9 cellular contexts compared by ENCODE assay signal in the genomic region with DNA sequence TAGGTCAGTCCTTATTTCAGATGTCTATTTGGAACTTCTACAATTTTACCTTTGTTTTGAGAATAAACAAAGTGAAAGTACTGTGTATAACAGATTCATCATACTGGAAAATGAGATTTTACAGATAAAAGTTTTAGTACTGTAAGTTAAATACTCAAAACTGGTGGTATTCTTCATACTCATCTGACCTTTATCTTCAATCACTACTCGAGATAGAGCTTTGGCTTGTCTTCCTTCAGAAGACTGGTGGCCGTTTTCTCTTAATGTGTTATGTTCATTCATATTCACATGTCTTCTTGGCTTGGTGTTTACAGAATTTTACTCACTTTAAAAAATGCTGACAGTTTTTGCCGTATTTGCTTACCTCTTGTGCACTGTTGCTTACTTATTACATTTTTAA. TPM values are rescaled to one million over a fixed set of nuclear protein-coding genes. Genes with fewer than 3 reads are reported as not detected.
DNase-seq lines count a peak whose midpoint lies in the region; ATAC-seq and TF ChIP-seq lines count a peak whose summit lies in the region.
"Had no signal": no experiment of that assay in that cellular context is flagged by ENCODE, and none has a peak within 500 bp of the region (broad histone marks: within the 10 kb centered on the region; RNA-seq: fewer than 3 reads in every experiment).

No MANE protein-coding gene starts in this region.

- H3F3A ChIP-seq in neural cell (ENCODE audit: insufficient read depth, low read length, poor library complexity, severe bottlenecking) = no peaks in the 10 kb centered on the region

- H3K36me3 ChIP-seq in CD4-positive, alpha-beta memory T cell (ENCODE audit: insufficient read depth, low read length) = no peaks in the 10 kb centered on the region
- H3K36me3 ChIP-seq in KMS-11 (ENCODE audit: insufficient read depth) (no peaks in the 10 kb centered on the region), neural cell (ENCODE audit: insufficient read depth, low read length) (no peaks in the 10 kb centered on the region)

- H3K79me2 ChIP-seq in KMS-11 (ENCODE audit: insufficient read depth, low read depth) (peaks cover 45% of the 10 kb centered on the region), neural cell (replicated peaks; ENCODE audit: insufficient read depth, low read length) (peaks cover 49% of the 10 kb centered on the region)

- no peaks in the 10 kb centered on the region for H3K27me3 ChIP-seq in CD4-positive, alpha-beta memory T cell (ENCODE audit: insufficient read depth, low read length)
- H3K27me3 ChIP-seq in KMS-11 (ENCODE audit: insufficient read depth, low read depth) (no peaks in the 10 kb centered on the region), neural cell (ENCODE audit: insufficient read depth, low read depth, low read length) (no peaks in the 10 kb centered on the region)

- H3K27ac Mint-ChIP-seq in CD4-positive, alpha-beta memory T cell = peak overlapping the region in 6 of 7 donors; percentile 6 to 96 (median 71)
- peak overlapping the region; percentile 95 for H3K27ac Mint-ChIP-seq in central memory CD8-positive, alpha-beta T cell (ENCODE audit: low read depth)

- TF ChIP-seq EP300 in neural cell (conservative IDR thresholded peaks at IDR 0.05; ENCODE audit: poor library complexity, severe bottlenecking) = no peak

- ATAC-seq in central memory CD8-positive, alpha-beta T cell (replicated peaks; ENCODE audit: extremely low read depth, poor library complexity, severe bottlenecking) = no peak

- peaks cover 1 to 6% of the 10 kb centered on the region in 2 donors for H3K36me3 Mint-ChIP-seq in CD4-positive, alpha-beta memory T cell
- H3K36me3 Mint-ChIP-seq in central memory CD8-positive, alpha-beta T cell (ENCODE audit: insufficient read depth) = peaks cover 9% of the 10 kb centered on the region

- peak overlapping the region; percentile 96 to 100 (median 98) for H3K4me3 Mint-ChIP-seq in CD4-positive, alpha-beta memory T cell
- H3K4me3 Mint-ChIP-seq in central memory CD8-positive, alpha-beta T cell = peak overlapping the region; percentile 96

- TF ChIP-seq RAD21 in neural cell (conservative IDR thresholded peaks at IDR 0.05) = no peak

- H3K4me1 Mint-ChIP-seq in CD4-positive, alpha-beta memory T cell = peaks cover 37 to 49% (median 43%) of the 10 kb centered on the region in 4 donors
- peaks cover 48% of the 10 kb centered on the region for H3K4me1 Mint-ChIP-seq in central memory CD8-positive, alpha-beta T cell

- H3K9me3 ChIP-seq in CD4-positive, alpha-beta memory T cell (ENCODE audit: control insufficient read depth in 1 of 2, low read length in 2 of 2) = no peaks in the 10 kb centered on the region
- no peaks in the 10 kb centered on the region for H3K9me3 ChIP-seq in neural cell (ENCODE audit: low read length)

- TF ChIP-seq CTCF in KMS-11 (conservative IDR thresholded peaks at IDR 0.05; ENCODE audit: low read depth, low read length) (no peak), neural cell (IDR thresholded peaks at IDR 0.05; ENCODE audit: poor library complexity, severe bottlenecking) (no peak), GM20000 (IDR thresholded peaks at IDR 0.05; ENCODE audit: extremely low read depth, missing control alignments) (no peak)

- H3K4me3 ChIP-seq in CD4-positive, alpha-beta memory T cell (ENCODE audit: low read length in 2 of 2) = no peak overlapping the region
- H3K4me3 ChIP-seq in KMS-11 (IDR thresholded peaks at IDR 0.05; ENCODE audit: insufficient read depth, low read depth, low read length) (no peak overlapping the region), neural cell (ENCODE audit: low read length) (peak overlapping the region; percentile 88)

- H3K4me2 ChIP-seq in KMS-11 = peak overlapping the region; percentile 71
- H3K4me2 ChIP-seq in neural cell (ENCODE audit: low read length) = peak overlapping the region; percentile 95

- intact Hi-C loops in CD4-positive, alpha-beta memory T cell (cut with micrococcal nuclease) = no loop called here

- H3K4me1 ChIP-seq in CD4-positive, alpha-beta memory T cell (ENCODE audit: insufficient read depth, low read length) = peaks cover 44% of the 10 kb centered on the region
- H3K4me1 ChIP-seq in KMS-11 (ENCODE audit: low read depth, poor library complexity, severe bottlenecking) = peaks cover 25% of the 10 kb centered on the region

- POLR2A ChIA-PET in CD4-positive, alpha-beta memory T cell (lab: Charles Lee; ENCODE audit: partially characterized antibody) = no interaction called here

- no peaks in the 10 kb centered on the region for H3K9me2 ChIP-seq in neural cell (ENCODE audit: insufficient read depth, low read length)

- CTCF ChIA-PET in CD4-positive, alpha-beta memory T cell (lab: Charles Lee; ENCODE audit: partially characterized antibody) = no interaction called here

- no peak overlapping the region for H3K27ac ChIP-seq in CD4-positive, alpha-beta memory T cell (ENCODE audit: low read depth, low read length)
- H3K27ac ChIP-seq in KMS-11 (no peak overlapping the region), neural cell (ENCODE audit: low read length) (no peak overlapping the region)

- H2AFZ ChIP-seq in KMS-11 (ENCODE audit: low read depth) (no peak overlapping the region), neural cell (ENCODE audit: low read depth, low read length) (no peak overlapping the region)

- no peaks in the 10 kb centered on the region for H3K9me3 Mint-ChIP-seq in CD4-positive, alpha-beta memory T cell
- H3K9me3 Mint-ChIP-seq in central memory CD8-positive, alpha-beta T cell = no peaks in the 10 kb centered on the region

- DNase-seq in CD4-positive, alpha-beta memory T cell = no peak
- no peak for DNase-seq in central memory CD8-positive, alpha-beta T cell (ENCODE audit: low spot score in 2 of 2)
- no peak for DNase-seq in NCI-H2227 (lab: John Stamatoyannopoulos, UW; ENCODE audit: unreplicated experiment)
- DNase-seq in NCI-H1694 (lab: John Stamatoyannopoulos, UW) = no peak
- no peak for DNase-seq in DMS153 treated with DMSO at 0.1 percent for 48 hours (lab: John Stamatoyannopoulos, UW; ENCODE audit: unreplicated experiment)
- DNase-seq in GM20000 (ENCODE audit: low spot score) = no peak
- DNase-seq: NCI-H1092 treated with DMSO at 0.1 percent for 48 hours had no signal

- no peak overlapping the region for H3K9ac ChIP-seq in KMS-11
- no peak overlapping the region for H3K9ac ChIP-seq in neural cell (ENCODE audit: low read length)

- no peaks in the 10 kb centered on the region for H4K20me1 ChIP-seq in KMS-11 (ENCODE audit: insufficient read depth)
- H4K20me1 ChIP-seq in neural cell (ENCODE audit: insufficient read depth) = no peaks in the 10 kb centered on the region

- no peaks in the 10 kb centered on the region for H3K27me3 Mint-ChIP-seq in CD4-positive, alpha-beta memory T cell
- H3K27me3 Mint-ChIP-seq in central memory CD8-positive, alpha-beta T cell = no peaks in the 10 kb centered on the region

TF ChIP-seq in neural cell, 6 proteins besides CTCF, POLR2A, EP300 and RAD21:
- TF ChIP-seq POLR2AphosphoS5 (IDR thresholded peaks at IDR 0.05) (no peak), MXI1 (conservative IDR thresholded peaks at IDR 0.05; ENCODE audit: poor library complexity, severe bottlenecking) (no peak), TAF1 (IDR thresholded peaks at IDR 0.05; ENCODE audit: low read depth) (no peak), EZH2 (IDR thresholded peaks at IDR 0.05; ENCODE audit: borderline replicate concordance, insufficient read depth, low read length, poor library complexity, severe bottlenecking) (no peak), SMC3 (conservative IDR thresholded peaks at IDR 0.05; ENCODE audit: poor library complexity) (no peak)
- TF ChIP-seq, protein P1, sequence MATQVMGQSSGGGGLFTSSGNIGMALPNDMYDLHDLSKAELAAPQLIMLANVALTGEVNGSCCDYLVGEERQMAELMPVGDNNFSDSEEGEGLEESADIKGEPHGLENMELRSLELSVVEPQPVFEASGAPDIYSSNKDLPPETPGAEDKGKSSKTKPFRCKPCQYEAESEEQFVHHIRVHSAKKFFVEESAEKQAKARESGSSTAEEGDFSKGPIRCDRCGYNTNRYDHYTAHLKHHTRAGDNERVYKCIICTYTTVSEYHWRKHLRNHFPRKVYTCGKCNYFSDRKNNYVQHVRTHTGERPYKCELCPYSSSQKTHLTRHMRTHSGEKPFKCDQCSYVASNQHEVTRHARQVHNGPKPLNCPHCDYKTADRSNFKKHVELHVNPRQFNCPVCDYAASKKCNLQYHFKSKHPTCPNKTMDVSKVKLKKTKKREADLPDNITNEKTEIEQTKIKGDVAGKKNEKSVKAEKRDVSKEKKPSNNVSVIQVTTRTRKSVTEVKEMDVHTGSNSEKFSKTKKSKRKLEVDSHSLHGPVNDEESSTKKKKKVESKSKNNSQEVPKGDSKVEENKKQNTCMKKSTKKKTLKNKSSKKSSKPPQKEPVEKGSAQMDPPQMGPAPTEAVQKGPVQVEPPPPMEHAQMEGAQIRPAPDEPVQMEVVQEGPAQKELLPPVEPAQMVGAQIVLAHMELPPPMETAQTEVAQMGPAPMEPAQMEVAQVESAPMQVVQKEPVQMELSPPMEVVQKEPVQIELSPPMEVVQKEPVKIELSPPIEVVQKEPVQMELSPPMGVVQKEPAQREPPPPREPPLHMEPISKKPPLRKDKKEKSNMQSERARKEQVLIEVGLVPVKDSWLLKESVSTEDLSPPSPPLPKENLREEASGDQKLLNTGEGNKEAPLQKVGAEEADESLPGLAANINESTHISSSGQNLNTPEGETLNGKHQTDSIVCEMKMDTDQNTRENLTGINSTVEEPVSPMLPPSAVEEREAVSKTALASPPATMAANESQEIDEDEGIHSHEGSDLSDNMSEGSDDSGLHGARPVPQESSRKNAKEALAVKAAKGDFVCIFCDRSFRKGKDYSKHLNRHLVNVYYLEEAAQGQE (IDR thresholded peaks at IDR 0.05; ENCODE audit: borderline replicate concordance) = no peak

RNA-seq across cellular contexts. Expression of gene SPOPL, which starts 2.1 kb away (rescaled TPM):
- total RNA-seq in CD4-positive, alpha-beta memory T cell = 10 to 100 TPM; 18.6 TPM
- polyA plus RNA-seq in CD4-positive, alpha-beta memory T cell = 1 to 10 TPM in 1 of 2 donors, under 1 TPM in 1; 0.71 to 2.1 TPM
- 16.4 and 19.4 TPM in 2 replicates for polyA plus RNA-seq in neural cell
- polyA minus RNA-seq in neural cell = 27.5 and 35.2 TPM in 2 replicates
